Comparison of ENCODE assay signal across 1 cellular context in genomic region chr22:45638834-45639746, GRCh38.
TF ChIP-seq lines count a peak whose summit lies in the region.

No MANE protein-coding gene starts in this region.

TF ChIP-seq in HepG2, 621 proteins besides CTCF, POLR2A, EP300 and RAD21 (continued from another document and continues in another):
- peak; percentile 22; the same call in 1 of the 2 replicates for TF ChIP-seq NFKB2 (CRISPR knock-in tag; IDR thresholded peaks at IDR 0.05; ENCODE audit: borderline replicate concordance)
- peak; percentile 80 for TF ChIP-seq ZNF687 (CRISPR knock-in tag; IDR thresholded peaks at IDR 0.05)
- TF ChIP-seq, protein P1, sequence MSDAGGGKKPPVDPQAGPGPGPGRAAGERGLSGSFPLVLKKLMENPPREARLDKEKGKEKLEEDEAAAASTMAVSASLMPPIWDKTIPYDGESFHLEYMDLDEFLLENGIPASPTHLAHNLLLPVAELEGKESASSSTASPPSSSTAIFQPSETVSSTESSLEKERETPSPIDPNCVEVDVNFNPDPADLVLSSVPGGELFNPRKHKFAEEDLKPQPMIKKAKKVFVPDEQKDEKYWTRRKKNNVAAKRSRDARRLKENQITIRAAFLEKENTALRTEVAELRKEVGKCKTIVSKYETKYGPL (CRISPR knock-in tag; IDR thresholded peaks at IDR 0.05), result no peak
- no peak for TF ChIP-seq RELA (CRISPR knock-in tag; IDR thresholded peaks at IDR 0.05)
- TF ChIP-seq ZNF17 (CRISPR knock-in tag; IDR thresholded peaks at IDR 0.05), result no peak
- TF ChIP-seq ZNF782 (CRISPR knock-in tag; IDR thresholded peaks at IDR 0.05; ENCODE audit: borderline replicate concordance), result no peak
- TF ChIP-seq, protein P2, sequence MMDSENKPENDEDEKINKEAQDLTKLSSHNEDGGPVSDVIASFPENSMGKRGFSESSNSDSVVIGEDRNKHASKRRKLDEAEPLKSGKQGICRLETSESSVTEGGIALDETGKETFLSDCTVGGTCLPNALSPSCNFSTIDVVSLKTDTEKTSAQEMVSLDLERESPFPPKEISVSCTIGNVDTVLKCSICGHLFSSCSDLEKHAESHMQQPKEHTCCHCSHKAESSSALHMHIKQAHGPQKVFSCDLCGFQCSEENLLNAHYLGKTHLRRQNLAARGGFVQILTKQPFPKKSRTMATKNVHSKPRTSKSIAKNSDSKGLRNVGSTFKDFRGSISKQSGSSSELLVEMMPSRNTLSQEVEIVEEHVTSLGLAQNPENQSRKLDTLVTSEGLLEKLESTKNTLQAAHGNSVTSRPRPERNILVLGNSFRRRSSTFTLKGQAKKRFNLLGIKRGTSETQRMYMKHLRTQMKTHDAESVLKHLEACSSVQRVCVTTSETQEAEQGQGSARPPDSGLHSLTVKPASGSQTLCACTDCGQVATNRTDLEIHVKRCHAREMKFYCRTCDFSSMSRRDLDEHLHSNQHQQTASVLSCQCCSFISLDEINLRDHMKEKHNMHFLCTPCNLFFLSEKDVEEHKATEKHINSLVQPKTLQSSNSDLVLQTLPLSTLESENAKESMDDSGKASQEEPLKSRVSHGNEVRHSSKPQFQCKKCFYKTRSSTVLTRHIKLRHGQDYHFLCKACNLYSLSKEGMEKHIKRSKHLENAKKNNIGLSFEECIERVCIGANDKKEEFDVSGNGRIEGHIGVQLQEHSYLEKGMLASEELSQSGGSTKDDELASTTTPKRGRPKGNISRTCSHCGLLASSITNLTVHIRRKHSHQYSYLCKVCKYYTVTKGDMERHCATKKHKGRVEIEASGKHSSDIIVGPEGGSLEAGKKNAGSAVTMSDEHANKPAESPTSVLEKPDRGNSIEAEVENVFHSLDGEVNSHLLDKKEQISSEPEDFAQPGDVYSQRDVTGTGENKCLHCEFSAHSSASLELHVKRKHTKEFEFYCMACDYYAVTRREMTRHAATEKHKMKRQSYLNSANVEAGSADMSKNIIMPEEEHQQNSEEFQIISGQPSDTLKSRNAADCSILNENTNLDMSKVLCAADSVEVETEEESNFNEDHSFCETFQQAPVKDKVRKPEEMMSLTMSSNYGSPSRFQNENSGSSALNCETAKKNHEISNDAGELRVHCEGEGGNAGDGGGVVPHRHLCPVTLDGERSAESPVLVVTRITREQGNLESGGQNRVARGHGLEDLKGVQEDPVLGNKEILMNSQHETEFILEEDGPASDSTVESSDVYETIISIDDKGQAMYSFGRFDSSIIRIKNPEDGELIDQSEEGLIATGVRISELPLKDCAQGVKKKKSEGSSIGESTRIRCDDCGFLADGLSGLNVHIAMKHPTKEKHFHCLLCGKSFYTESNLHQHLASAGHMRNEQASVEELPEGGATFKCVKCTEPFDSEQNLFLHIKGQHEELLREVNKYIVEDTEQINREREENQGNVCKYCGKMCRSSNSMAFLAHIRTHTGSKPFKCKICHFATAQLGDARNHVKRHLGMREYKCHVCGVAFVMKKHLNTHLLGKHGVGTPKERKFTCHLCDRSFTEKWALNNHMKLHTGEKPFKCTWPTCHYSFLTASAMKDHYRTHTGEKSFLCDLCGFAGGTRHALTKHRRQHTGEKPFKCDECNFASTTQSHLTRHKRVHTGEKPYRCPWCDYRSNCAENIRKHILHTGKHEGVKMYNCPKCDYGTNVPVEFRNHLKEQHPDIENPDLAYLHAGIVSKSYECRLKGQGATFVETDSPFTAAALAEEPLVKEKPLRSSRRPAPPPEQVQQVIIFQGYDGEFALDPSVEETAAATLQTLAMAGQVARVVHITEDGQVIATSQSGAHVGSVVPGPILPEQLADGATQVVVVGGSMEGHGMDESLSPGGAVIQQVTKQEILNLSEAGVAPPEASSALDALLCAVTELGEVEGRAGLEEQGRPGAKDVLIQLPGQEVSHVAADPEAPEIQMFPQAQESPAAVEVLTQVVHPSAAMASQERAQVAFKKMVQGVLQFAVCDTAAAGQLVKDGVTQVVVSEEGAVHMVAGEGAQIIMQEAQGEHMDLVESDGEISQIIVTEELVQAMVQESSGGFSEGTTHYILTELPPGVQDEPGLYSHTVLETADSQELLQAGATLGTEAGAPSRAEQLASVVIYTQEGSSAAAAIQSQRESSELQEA (CRISPR knock-in tag; IDR thresholded peaks at IDR 0.05; ENCODE audit: not compliant biosample characterization), result no peak
- TF ChIP-seq ZNF615 (CRISPR knock-in tag; IDR thresholded peaks at IDR 0.05; ENCODE audit: borderline replicate concordance), result no peak
- no peak for TF ChIP-seq GZF1 (CRISPR knock-in tag; IDR thresholded peaks at IDR 0.05)
- no peak for TF ChIP-seq POGK (CRISPR knock-in tag; conservative IDR thresholded peaks at IDR 0.05)
- 0 out of 2 replicates have a peak, but pooled peaks have one; percentile 27 for TF ChIP-seq HOXA3 (CRISPR knock-in tag; IDR thresholded peaks at IDR 0.05)
- TF ChIP-seq JUN (CRISPR knock-in tag; IDR thresholded peaks at IDR 0.05), result no peak
- no peak for TF ChIP-seq GATAD1 (CRISPR knock-in tag; IDR thresholded peaks at IDR 0.05)
- TF ChIP-seq KDM2A (CRISPR knock-in tag; IDR thresholded peaks at IDR 0.05; ENCODE audit: borderline replicate concordance, low read depth), result peak; percentile 51; the same call in 1 of the 2 replicates
- TF ChIP-seq, protein P3, sequence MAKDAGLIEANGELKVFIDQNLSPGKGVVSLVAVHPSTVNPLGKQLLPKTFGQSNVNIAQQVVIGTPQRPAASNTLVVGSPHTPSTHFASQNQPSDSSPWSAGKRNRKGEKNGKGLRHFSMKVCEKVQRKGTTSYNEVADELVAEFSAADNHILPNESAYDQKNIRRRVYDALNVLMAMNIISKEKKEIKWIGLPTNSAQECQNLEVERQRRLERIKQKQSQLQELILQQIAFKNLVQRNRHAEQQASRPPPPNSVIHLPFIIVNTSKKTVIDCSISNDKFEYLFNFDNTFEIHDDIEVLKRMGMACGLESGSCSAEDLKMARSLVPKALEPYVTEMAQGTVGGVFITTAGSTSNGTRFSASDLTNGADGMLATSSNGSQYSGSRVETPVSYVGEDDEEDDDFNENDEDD (CRISPR knock-in tag; IDR thresholded peaks at IDR 0.05; ENCODE audit: borderline replicate concordance), result peak; percentile 32; the same call in 1 of the 2 replicates
- no peak for TF ChIP-seq RORA (CRISPR knock-in tag; IDR thresholded peaks at IDR 0.05)
- no peak for TF ChIP-seq KMT2A (CRISPR knock-in tag; IDR thresholded peaks at IDR 0.05)
- TF ChIP-seq ZNF513 (CRISPR knock-in tag; conservative IDR thresholded peaks at IDR 0.05), result no peak
- TF ChIP-seq ZNF335 (CRISPR knock-in tag; IDR thresholded peaks at IDR 0.05), result no peak
- peak; percentile 29; the same call in 1 of the 2 replicates for TF ChIP-seq TAF1 (CRISPR knock-in tag; IDR thresholded peaks at IDR 0.05)
- no peak for TF ChIP-seq NR0B2 (CRISPR knock-in tag; IDR thresholded peaks at IDR 0.05)
- TF ChIP-seq, protein P4, sequence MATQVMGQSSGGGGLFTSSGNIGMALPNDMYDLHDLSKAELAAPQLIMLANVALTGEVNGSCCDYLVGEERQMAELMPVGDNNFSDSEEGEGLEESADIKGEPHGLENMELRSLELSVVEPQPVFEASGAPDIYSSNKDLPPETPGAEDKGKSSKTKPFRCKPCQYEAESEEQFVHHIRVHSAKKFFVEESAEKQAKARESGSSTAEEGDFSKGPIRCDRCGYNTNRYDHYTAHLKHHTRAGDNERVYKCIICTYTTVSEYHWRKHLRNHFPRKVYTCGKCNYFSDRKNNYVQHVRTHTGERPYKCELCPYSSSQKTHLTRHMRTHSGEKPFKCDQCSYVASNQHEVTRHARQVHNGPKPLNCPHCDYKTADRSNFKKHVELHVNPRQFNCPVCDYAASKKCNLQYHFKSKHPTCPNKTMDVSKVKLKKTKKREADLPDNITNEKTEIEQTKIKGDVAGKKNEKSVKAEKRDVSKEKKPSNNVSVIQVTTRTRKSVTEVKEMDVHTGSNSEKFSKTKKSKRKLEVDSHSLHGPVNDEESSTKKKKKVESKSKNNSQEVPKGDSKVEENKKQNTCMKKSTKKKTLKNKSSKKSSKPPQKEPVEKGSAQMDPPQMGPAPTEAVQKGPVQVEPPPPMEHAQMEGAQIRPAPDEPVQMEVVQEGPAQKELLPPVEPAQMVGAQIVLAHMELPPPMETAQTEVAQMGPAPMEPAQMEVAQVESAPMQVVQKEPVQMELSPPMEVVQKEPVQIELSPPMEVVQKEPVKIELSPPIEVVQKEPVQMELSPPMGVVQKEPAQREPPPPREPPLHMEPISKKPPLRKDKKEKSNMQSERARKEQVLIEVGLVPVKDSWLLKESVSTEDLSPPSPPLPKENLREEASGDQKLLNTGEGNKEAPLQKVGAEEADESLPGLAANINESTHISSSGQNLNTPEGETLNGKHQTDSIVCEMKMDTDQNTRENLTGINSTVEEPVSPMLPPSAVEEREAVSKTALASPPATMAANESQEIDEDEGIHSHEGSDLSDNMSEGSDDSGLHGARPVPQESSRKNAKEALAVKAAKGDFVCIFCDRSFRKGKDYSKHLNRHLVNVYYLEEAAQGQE (IDR thresholded peaks at IDR 0.05; ENCODE audit: borderline replicate concordance in 1 of 2, low read depth in 1 of 2, low read length in 2 of 2), result no peak
- no peak for TF ChIP-seq ZNF83 (CRISPR knock-in tag; IDR thresholded peaks at IDR 0.05; ENCODE audit: borderline replicate concordance)
- no peak for TF ChIP-seq KDM6A (CRISPR knock-in tag; IDR thresholded peaks at IDR 0.05; ENCODE audit: low read depth)
- 0 out of 2 replicates have a peak, but pooled peaks have one; percentile 15 for TF ChIP-seq ZNF644 (CRISPR knock-in tag; IDR thresholded peaks at IDR 0.05; ENCODE audit: low read depth)
- no peak for TF ChIP-seq ZNF574 (CRISPR knock-in tag; IDR thresholded peaks at IDR 0.05)
